11 cellular contexts compared by ENCODE assay signal in the genomic region with DNA sequence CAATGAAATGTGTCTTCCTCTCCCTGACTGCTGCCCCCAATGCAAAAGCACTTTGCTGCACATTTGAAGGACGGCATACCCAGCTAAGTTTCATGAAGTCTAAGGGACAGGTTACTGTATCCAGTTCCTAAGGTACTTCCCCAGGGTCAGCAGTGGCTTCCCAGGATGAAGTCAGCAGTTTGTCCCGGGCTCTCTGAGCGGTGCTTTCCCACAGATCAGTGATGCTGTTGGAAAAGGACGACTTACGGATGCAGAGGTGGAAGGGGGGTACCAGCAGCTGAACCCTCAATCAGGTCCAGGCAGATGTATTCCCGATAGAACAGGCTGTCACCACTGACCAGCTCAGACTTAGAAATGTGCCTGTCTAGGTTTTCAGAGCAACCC.
DNase-seq lines count a peak whose midpoint lies in the region; ATAC-seq and TF ChIP-seq lines count a peak whose summit lies in the region.
"Had no signal": no experiment of that assay in that cellular context is flagged by ENCODE, and none has a peak within 500 bp of the region (broad histone marks: within the 10 kb centered on the region; RNA-seq: fewer than 3 reads in every experiment).

No MANE protein-coding gene starts in this region.

- H3K27ac ChIP-seq in CD8-positive, alpha-beta memory T cell (ENCODE audit: low read depth, low read length) = no peak overlapping the region
- peak overlapping the region; percentile 69 to 72 for H3K27ac ChIP-seq in right atrium auricular region

- no peaks in the 10 kb centered on the region for H3K36me3 Mint-ChIP-seq in CD8-positive, alpha-beta memory T cell
- no peaks in the 10 kb centered on the region for H3K36me3 Mint-ChIP-seq in progenitor cell of endocrine pancreas (ENCODE audit: insufficient read depth)

- CTCF ChIA-PET in CD8-positive, alpha-beta memory T cell (lab: Charles Lee) = no interaction called here

- H3K9me3 ChIP-seq in CD8-positive, alpha-beta memory T cell (ENCODE audit: low read length) = no peaks in the 10 kb centered on the region
- no peaks in the 10 kb centered on the region for H3K9me3 ChIP-seq in right atrium auricular region

- no peak overlapping the region for H3K27ac Mint-ChIP-seq in CD8-positive, alpha-beta memory T cell
- no peak overlapping the region for H3K27ac Mint-ChIP-seq in progenitor cell of endocrine pancreas
- H3K27ac Mint-ChIP-seq: activated CD4-positive, alpha-beta T cell treated with anti-CD3 and anti-CD28 coated beads, Interleukin-2, amount 10 ng/mL, durations not matched to agents 7 days and 5 days had no signal

- POLR2A ChIA-PET in CD8-positive, alpha-beta memory T cell (lab: Charles Lee) = no interaction called here

- ATAC-seq in HG03175 (IDR thresholded peaks at IDR 0.05; ENCODE audit: unreplicated experiment) = no peak

- H3K4me1 Mint-ChIP-seq in CD8-positive, alpha-beta memory T cell = peaks cover 17 to 30% (median 24%) of the 10 kb centered on the region in 3 donors
- H3K4me1 Mint-ChIP-seq in progenitor cell of endocrine pancreas (ENCODE audit: low read depth) = peaks cover 2% of the 10 kb centered on the region

- no peak for DNase-seq in CD8-positive, alpha-beta memory T cell
- no peak for DNase-seq in right atrium auricular region (ENCODE audit: low spot score)
- no peak for DNase-seq in progenitor cell of endocrine pancreas (ENCODE audit: low spot score, unreplicated experiment)
- DNase-seq in NCI-H2196 (lab: John Stamatoyannopoulos, UW; ENCODE audit: unreplicated experiment) = no peak
- no peak for DNase-seq in nucleus accumbens (lab: John Stamatoyannopoulos, UW)
- DNase-seq in stimulated activated CD4-positive, alpha-beta T cell treated with anti-CD3 and anti-CD28 coated beads, Interleukin-12 subunit alpha, Interleukin-12 subunit beta, amount 100 ng/mL, for 4 hours = no peak
- DNase-seq: activated CD4-positive, alpha-beta T cell treated with anti-CD3 and anti-CD28 coated beads, Interleukin-2, amount 10 ng/mL, durations not matched to agents 7 days and 5 days; NCI-H345; small intestine had no signal

- peak overlapping the region in 4 of 7 donors; percentile 4 to 35 (median 18) for H3K4me3 Mint-ChIP-seq in CD8-positive, alpha-beta memory T cell
- peak overlapping the region; percentile 81 for H3K4me3 Mint-ChIP-seq in progenitor cell of endocrine pancreas (ENCODE audit: low read depth)

- H3K4me3 ChIP-seq in CD8-positive, alpha-beta memory T cell (ENCODE audit: low read length) = no peak overlapping the region
- H3K4me3 ChIP-seq in WI38 (ENCODE audit: low read depth, low read length) = peak overlapping the region; percentile 78
- H3K4me3 ChIP-seq in right atrium auricular region = peak overlapping the region; percentile 51 to 66

- H3K36me3 ChIP-seq in CD8-positive, alpha-beta memory T cell (ENCODE audit: insufficient read depth, low read length) = no peaks in the 10 kb centered on the region
- H3K36me3 ChIP-seq in right atrium auricular region = no peaks in the 10 kb centered on the region

- TF ChIP-seq CTCF in WI38 (IDR thresholded peaks at IDR 0.05; ENCODE audit: low read depth, low read length) (no peak), right atrium auricular region (IDR thresholded peaks at IDR 0.05) (no peak), progenitor cell of endocrine pancreas (IDR thresholded peaks at IDR 0.05; ENCODE audit: unreplicated experiment) (no peak)

- no peaks in the 10 kb centered on the region for H3K4me1 ChIP-seq in CD8-positive, alpha-beta memory T cell (ENCODE audit: insufficient read depth, low read length)
- peaks cover 0 to 34% of the 10 kb centered on the region in 2 donors for H3K4me1 ChIP-seq in right atrium auricular region

- peaks cover 47 to 90% of the 10 kb centered on the region in 2 donors for H3K27me3 Mint-ChIP-seq in CD8-positive, alpha-beta memory T cell
- H3K27me3 Mint-ChIP-seq in progenitor cell of endocrine pancreas = peaks cover 60% of the 10 kb centered on the region

- peaks cover 28% of the 10 kb centered on the region for H3K27me3 ChIP-seq in CD8-positive, alpha-beta memory T cell (ENCODE audit: insufficient read depth, low read length, poor library complexity, severe bottlenecking)
- no peaks in the 10 kb centered on the region for H3K27me3 ChIP-seq in right atrium auricular region

- peaks cover 0 to under 1% (median 0%) of the 10 kb centered on the region in 5 donors for H3K9me3 Mint-ChIP-seq in CD8-positive, alpha-beta memory T cell
- H3K9me3 Mint-ChIP-seq in progenitor cell of endocrine pancreas (ENCODE audit: low read depth) = no peaks in the 10 kb centered on the region
- H3K9me3 Mint-ChIP-seq: activated CD4-positive, alpha-beta T cell treated with anti-CD3 and anti-CD28 coated beads, Interleukin-2, amount 10 ng/mL, durations not matched to agents 7 days and 5 days had no signal
